1 cellular context compared by ENCODE assay signal in genomic region chr20:10433623-10434466, GRCh38.
TF ChIP-seq lines count a peak whose summit lies in the region.

MKKS (minus strand) TSS chr20:10434222; CDS start chr20:10413514, 20,708 bp downstream.

TF ChIP-seq in WTC11, 78 proteins besides CTCF, POLR2A, EP300 and RAD21 (continued from another document and continues in another):
- TF ChIP-seq MLX (CRISPR knock-in tag; IDR thresholded peaks at IDR 0.05): no peak
- no peak; the same call in 1 of the 2 replicates for TF ChIP-seq MYBL2 (CRISPR knock-in tag; IDR thresholded peaks at IDR 0.05)
- TF ChIP-seq, protein P1, sequence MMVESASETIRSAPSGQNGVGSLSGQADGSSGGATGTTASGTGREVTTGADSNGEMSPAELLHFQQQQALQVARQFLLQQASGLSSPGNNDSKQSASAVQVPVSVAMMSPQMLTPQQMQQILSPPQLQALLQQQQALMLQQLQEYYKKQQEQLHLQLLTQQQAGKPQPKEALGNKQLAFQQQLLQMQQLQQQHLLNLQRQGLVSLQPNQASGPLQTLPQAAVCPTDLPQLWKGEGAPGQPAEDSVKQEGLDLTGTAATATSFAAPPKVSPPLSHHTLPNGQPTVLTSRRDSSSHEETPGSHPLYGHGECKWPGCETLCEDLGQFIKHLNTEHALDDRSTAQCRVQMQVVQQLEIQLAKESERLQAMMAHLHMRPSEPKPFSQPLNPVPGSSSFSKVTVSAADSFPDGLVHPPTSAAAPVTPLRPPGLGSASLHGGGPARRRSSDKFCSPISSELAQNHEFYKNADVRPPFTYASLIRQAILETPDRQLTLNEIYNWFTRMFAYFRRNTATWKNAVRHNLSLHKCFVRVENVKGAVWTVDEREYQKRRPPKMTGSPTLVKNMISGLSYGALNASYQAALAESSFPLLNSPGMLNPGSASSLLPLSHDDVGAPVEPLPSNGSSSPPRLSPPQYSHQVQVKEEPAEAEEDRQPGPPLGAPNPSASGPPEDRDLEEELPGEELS (CRISPR knock-in tag; IDR thresholded peaks at IDR 0.05): 0 out of 2 replicates have a peak, but pooled peaks have one; percentile 36
- no peak for TF ChIP-seq ZNF263 (CRISPR knock-in tag; IDR thresholded peaks at IDR 0.05; ENCODE audit: low read depth)
- no peak for TF ChIP-seq NR2C2 (CRISPR knock-in tag; IDR thresholded peaks at IDR 0.05)
- 0 out of 2 replicates have a peak, but pooled peaks have one; percentile 41 for TF ChIP-seq SP1 (CRISPR knock-in tag; conservative IDR thresholded peaks at IDR 0.05)
- TF ChIP-seq NR1H2 (CRISPR knock-in tag; IDR thresholded peaks at IDR 0.05): no peak
- TF ChIP-seq, protein P2, sequence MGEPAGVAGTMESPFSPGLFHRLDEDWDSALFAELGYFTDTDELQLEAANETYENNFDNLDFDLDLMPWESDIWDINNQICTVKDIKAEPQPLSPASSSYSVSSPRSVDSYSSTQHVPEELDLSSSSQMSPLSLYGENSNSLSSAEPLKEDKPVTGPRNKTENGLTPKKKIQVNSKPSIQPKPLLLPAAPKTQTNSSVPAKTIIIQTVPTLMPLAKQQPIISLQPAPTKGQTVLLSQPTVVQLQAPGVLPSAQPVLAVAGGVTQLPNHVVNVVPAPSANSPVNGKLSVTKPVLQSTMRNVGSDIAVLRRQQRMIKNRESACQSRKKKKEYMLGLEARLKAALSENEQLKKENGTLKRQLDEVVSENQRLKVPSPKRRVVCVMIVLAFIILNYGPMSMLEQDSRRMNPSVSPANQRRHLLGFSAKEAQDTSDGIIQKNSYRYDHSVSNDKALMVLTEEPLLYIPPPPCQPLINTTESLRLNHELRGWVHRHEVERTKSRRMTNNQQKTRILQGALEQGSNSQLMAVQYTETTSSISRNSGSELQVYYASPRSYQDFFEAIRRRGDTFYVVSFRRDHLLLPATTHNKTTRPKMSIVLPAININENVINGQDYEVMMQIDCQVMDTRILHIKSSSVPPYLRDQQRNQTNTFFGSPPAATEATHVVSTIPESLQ (CRISPR knock-in tag; IDR thresholded peaks at IDR 0.05): no peak
- TF ChIP-seq ESRRA (CRISPR knock-in tag; IDR thresholded peaks at IDR 0.05; ENCODE audit: borderline replicate concordance): no peak
- TF ChIP-seq, protein P3, sequence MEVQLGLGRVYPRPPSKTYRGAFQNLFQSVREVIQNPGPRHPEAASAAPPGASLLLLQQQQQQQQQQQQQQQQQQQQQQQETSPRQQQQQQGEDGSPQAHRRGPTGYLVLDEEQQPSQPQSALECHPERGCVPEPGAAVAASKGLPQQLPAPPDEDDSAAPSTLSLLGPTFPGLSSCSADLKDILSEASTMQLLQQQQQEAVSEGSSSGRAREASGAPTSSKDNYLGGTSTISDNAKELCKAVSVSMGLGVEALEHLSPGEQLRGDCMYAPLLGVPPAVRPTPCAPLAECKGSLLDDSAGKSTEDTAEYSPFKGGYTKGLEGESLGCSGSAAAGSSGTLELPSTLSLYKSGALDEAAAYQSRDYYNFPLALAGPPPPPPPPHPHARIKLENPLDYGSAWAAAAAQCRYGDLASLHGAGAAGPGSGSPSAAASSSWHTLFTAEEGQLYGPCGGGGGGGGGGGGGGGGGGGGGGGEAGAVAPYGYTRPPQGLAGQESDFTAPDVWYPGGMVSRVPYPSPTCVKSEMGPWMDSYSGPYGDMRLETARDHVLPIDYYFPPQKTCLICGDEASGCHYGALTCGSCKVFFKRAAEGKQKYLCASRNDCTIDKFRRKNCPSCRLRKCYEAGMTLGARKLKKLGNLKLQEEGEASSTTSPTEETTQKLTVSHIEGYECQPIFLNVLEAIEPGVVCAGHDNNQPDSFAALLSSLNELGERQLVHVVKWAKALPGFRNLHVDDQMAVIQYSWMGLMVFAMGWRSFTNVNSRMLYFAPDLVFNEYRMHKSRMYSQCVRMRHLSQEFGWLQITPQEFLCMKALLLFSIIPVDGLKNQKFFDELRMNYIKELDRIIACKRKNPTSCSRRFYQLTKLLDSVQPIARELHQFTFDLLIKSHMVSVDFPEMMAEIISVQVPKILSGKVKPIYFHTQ (CRISPR knock-in tag; IDR thresholded peaks at IDR 0.05): no peak
- TF ChIP-seq RORB (CRISPR knock-in tag; IDR thresholded peaks at IDR 0.05): no peak
- TF ChIP-seq TEAD4 (CRISPR knock-in tag; IDR thresholded peaks at IDR 0.05): no peak
- no peak for TF ChIP-seq CDX4 (CRISPR knock-in tag; IDR thresholded peaks at IDR 0.05; ENCODE audit: borderline replicate concordance)
- no peak for TF ChIP-seq ZNF219 (CRISPR knock-in tag; IDR thresholded peaks at IDR 0.05; ENCODE audit: borderline replicate concordance)
- no peak for TF ChIP-seq SOX15 (CRISPR knock-in tag; IDR thresholded peaks at IDR 0.05)
- no peak for TF ChIP-seq ZNF423 (CRISPR knock-in tag; IDR thresholded peaks at IDR 0.05)
- TF ChIP-seq, protein P4, sequence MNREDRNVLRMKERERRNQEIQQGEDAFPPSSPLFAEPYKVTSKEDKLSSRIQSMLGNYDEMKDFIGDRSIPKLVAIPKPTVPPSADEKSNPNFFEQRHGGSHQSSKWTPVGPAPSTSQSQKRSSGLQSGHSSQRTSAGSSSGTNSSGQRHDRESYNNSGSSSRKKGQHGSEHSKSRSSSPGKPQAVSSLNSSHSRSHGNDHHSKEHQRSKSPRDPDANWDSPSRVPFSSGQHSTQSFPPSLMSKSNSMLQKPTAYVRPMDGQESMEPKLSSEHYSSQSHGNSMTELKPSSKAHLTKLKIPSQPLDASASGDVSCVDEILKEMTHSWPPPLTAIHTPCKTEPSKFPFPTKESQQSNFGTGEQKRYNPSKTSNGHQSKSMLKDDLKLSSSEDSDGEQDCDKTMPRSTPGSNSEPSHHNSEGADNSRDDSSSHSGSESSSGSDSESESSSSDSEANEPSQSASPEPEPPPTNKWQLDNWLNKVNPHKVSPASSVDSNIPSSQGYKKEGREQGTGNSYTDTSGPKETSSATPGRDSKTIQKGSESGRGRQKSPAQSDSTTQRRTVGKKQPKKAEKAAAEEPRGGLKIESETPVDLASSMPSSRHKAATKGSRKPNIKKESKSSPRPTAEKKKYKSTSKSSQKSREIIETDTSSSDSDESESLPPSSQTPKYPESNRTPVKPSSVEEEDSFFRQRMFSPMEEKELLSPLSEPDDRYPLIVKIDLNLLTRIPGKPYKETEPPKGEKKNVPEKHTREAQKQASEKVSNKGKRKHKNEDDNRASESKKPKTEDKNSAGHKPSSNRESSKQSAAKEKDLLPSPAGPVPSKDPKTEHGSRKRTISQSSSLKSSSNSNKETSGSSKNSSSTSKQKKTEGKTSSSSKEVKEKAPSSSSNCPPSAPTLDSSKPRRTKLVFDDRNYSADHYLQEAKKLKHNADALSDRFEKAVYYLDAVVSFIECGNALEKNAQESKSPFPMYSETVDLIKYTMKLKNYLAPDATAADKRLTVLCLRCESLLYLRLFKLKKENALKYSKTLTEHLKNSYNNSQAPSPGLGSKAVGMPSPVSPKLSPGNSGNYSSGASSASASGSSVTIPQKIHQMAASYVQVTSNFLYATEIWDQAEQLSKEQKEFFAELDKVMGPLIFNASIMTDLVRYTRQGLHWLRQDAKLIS (CRISPR knock-in tag; IDR thresholded peaks at IDR 0.05; ENCODE audit: borderline replicate concordance): no peak
- TF ChIP-seq, protein P5, sequence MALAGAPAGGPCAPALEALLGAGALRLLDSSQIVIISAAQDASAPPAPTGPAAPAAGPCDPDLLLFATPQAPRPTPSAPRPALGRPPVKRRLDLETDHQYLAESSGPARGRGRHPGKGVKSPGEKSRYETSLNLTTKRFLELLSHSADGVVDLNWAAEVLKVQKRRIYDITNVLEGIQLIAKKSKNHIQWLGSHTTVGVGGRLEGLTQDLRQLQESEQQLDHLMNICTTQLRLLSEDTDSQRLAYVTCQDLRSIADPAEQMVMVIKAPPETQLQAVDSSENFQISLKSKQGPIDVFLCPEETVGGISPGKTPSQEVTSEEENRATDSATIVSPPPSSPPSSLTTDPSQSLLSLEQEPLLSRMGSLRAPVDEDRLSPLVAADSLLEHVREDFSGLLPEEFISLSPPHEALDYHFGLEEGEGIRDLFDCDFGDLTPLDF (CRISPR knock-in tag; IDR thresholded peaks at IDR 0.05): no peak
- 0 out of 2 replicates have a peak, but pooled peaks have one; percentile 30 for TF ChIP-seq EMX1 (CRISPR knock-in tag; IDR thresholded peaks at IDR 0.05)
- 0 out of 2 replicates have a peak, but pooled peaks have one; percentile 35 for TF ChIP-seq KAT7 (CRISPR knock-in tag; IDR thresholded peaks at IDR 0.05; ENCODE audit: borderline replicate concordance)
- no peak for TF ChIP-seq STAT6 (CRISPR knock-in tag; conservative IDR thresholded peaks at IDR 0.05; ENCODE audit: low read depth)
- TF ChIP-seq NR3C1 (CRISPR knock-in tag; conservative IDR thresholded peaks at IDR 0.05; ENCODE audit: low read depth): no peak
- TF ChIP-seq CBFB (CRISPR knock-in tag; IDR thresholded peaks at IDR 0.05; ENCODE audit: low read depth): no peak
- 0 out of 2 replicates have a peak, but pooled peaks have one; percentile 52 for TF ChIP-seq IRF1 (CRISPR knock-in tag; IDR thresholded peaks at IDR 0.05)
- TF ChIP-seq, protein P6, sequence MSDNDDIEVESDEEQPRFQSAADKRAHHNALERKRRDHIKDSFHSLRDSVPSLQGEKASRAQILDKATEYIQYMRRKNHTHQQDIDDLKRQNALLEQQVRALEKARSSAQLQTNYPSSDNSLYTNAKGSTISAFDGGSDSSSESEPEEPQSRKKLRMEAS (CRISPR knock-in tag; IDR thresholded peaks at IDR 0.05): peak; percentile 83; the same call in 1 of the 2 replicates
- TF ChIP-seq, protein P7, sequence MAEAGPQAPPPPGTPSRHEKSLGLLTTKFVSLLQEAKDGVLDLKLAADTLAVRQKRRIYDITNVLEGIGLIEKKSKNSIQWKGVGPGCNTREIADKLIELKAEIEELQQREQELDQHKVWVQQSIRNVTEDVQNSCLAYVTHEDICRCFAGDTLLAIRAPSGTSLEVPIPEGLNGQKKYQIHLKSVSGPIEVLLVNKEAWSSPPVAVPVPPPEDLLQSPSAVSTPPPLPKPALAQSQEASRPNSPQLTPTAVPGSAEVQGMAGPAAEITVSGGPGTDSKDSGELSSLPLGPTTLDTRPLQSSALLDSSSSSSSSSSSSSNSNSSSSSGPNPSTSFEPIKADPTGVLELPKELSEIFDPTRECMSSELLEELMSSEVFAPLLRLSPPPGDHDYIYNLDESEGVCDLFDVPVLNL (CRISPR knock-in tag; IDR thresholded peaks at IDR 0.05; ENCODE audit: borderline replicate concordance, low read depth): no peak
- TF ChIP-seq NFYB (CRISPR knock-in tag; conservative IDR thresholded peaks at IDR 0.05; ENCODE audit: low read depth): no peak
- no peak for TF ChIP-seq ERG (CRISPR knock-in tag; IDR thresholded peaks at IDR 0.05)
- TF ChIP-seq SMAD4 (CRISPR knock-in tag; IDR thresholded peaks at IDR 0.05): no peak
- TF ChIP-seq USF1 (CRISPR knock-in tag; IDR thresholded peaks at IDR 0.05): no peak
- TF ChIP-seq, protein P8, sequence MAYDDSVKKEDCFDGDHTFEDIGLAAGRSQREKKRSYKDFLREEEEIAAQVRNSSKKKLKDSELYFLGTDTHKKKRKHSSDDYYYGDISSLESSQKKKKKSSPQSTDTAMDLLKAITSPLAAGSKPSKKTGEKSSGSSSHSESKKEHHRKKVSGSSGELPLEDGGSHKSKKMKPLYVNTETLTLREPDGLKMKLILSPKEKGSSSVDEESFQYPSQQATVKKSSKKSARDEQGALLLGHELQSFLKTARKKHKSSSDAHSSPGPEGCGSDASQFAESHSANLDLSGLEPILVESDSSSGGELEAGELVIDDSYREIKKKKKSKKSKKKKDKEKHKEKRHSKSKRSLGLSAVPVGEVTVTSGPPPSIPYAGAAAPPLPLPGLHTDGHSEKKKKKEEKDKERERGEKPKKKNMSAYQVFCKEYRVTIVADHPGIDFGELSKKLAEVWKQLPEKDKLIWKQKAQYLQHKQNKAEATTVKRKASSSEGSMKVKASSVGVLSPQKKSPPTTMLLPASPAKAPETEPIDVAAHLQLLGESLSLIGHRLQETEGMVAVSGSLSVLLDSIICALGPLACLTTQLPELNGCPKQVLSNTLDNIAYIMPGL (CRISPR knock-in tag; IDR thresholded peaks at IDR 0.05): no peak
